In the genomic region with DNA sequence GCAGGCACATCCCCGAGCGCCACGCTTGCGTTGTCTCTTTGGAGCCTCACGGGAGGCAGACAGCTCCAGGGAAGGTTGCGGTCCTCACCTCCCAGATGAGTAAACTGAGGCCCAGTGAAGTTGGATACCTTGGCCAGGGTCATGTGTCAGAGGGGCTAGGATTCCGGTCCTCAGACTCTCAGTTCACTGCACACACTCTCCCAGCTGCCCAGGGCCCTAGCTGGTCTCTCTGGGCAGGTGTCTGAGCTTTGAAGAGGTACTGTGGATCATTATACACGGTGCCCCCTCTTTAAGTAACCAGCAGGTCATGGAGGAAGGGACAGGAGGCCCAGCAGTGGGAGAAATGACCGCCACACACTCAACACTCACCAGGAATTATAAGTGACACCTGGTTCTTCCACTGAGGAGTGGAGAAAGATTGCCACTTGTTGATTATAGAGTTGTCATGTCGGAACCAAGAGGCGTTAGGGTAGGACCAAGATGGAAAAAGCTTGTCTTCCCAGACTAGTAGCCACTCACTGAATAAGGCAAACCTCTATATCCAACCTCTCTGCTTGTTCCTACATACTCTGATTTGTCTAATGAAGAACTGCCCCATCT, we compare ENCODE assay signal across 8 cellular contexts. TPM values are rescaled to one million over a fixed set of nuclear protein-coding genes. Genes with fewer than 3 reads are reported as not detected.
A peak's percentile ranks its signal among the peaks of the same experiment; 100 is the strongest.
DNase-seq lines count a peak whose midpoint lies in the region; ATAC-seq, FAIRE-seq and TF ChIP-seq lines count a peak whose summit lies in the region.

No MANE protein-coding gene starts in this region.

- H2AFZ ChIP-seq in GM12878 (ENCODE audit: control insufficient read depth, low read depth, low read length): peak overlapping the region; percentile 41

- H3K27ac ChIP-seq in BLaER1: peak overlapping the region; percentile 87
- H3K27ac ChIP-seq in GM12878 (ENCODE audit: control insufficient read depth, insufficient read depth): peak overlapping the region; percentile 91

- peak overlapping the region; percentile 90 for H3K9ac ChIP-seq in BLaER1
- H3K9ac ChIP-seq in GM12878 (ENCODE audit: control insufficient read depth, insufficient read depth, low read length): peak overlapping the region; percentile 98

- H3K36me3 ChIP-seq in BLaER1 (peaks cover 49% of the 10 kb centered on the region), GM12878 (ENCODE audit: control insufficient read depth in 2 of 2, insufficient read depth in 2 of 2, low read length in 1 of 2) (peaks cover 14 to 28% of the 10 kb centered on the region in 2 experiments)

- H3K79me2 ChIP-seq in GM12878 (ENCODE audit: control insufficient read depth, insufficient read depth, low read length): peaks cover 40% of the 10 kb centered on the region

- H3K4me2 ChIP-seq in BLaER1: peak overlapping the region; percentile 95
- peak overlapping the region; percentile 98 for H3K4me2 ChIP-seq in GM12878 (ENCODE audit: control insufficient read depth, insufficient read depth)

- RAD21 ChIA-PET in GM12878 (lab: Charles Lee; ENCODE audit: unreplicated experiment): interaction anchor here (0.7 to 2.6 kb wide), 6 partner anchors 8 to 337 kb away, joined by 3 to 11 read pairs (median 4); partner anchors contain the start of genes AGBL5, EIF2B4 and SNX17

- no peak for DNase-seq in GM12878 (ENCODE audit: low read depth, low spot score)
- DNase-seq in memory B cell (ENCODE audit: low spot score in 2 of 2): no peak
- DNase-seq in AG08395 (ENCODE audit: low spot score): no peak
- DNase-seq in AG20443 (ENCODE audit: low spot score): no peak
- DNase-seq in activated CD4-positive, alpha-beta T cell treated with anti-CD3 and anti-CD28 coated beads, Interleukin-2, amount 50 U/mL, for 1 hour: no peak

- 8% methylated on average over 11 of the region's 11 CpGs for WGBS in GM12878 (ENCODE audit: insufficient coverage, insufficient replicate concordance, low lambda C conversion rate, missing lambda C conversion rate)

- in situ Hi-C loops in GM12878 (cut with MboI): no loop called here

- H4K20me1 ChIP-seq in BLaER1 (peaks cover 13% of the 10 kb centered on the region; the same call in 1 of the 2 replicates), GM12878 (ENCODE audit: control insufficient read depth, insufficient read depth) (no peaks in the 10 kb centered on the region)

- no peaks in the 10 kb centered on the region for H3K9me3 Mint-ChIP-seq in memory B cell

- peak overlapping the region; percentile 93 for H3K27ac Mint-ChIP-seq in memory B cell

- H3K27me3 ChIP-seq in BLaER1 (no peaks in the 10 kb centered on the region), GM12878 (replicated peaks in 1 of 2; ENCODE audit: control insufficient read depth in 2 of 2, insufficient read depth in 2 of 2, low read length in 1 of 2) (no peaks in the 10 kb centered on the region)

- H3K9me3 ChIP-seq in BLaER1 (no peaks in the 10 kb centered on the region), GM12878 (replicated peaks; ENCODE audit: control insufficient read depth, insufficient read depth, low read length) (no peaks in the 10 kb centered on the region)

- POLR2A ChIA-PET in GM12878 (lab: Charles Lee): interaction anchor here (0.5 to 5.3 kb wide), 6 partner anchors 9 to 219 kb away, joined by 3 to 45 read pairs (median 6); partner anchors contain the start of genes AGBL5 and OST4

- H3K36me3 Mint-ChIP-seq in memory B cell: peaks cover 5% of the 10 kb centered on the region

- TF ChIP-seq POLR2A in GM12878 (IDR thresholded peaks at IDR 0.05; ENCODE audit: low read depth, low read length): no peak

- BruUV-seq in GM12878 (replicated peaks; lab: Mats Ljungman, UMichigan): TSS peak; percentile 82

- TF ChIP-seq RAD21 in GM12878 (IDR thresholded peaks at IDR 0.05; ENCODE audit: insufficient read depth, low read depth, low read length): no peak

- ATAC-seq in HG03196 (IDR thresholded peaks at IDR 0.05; ENCODE audit: unreplicated experiment) (peak; percentile 7), GM12878 (peak; percentile 11), memory B cell (ENCODE audit: low read depth) (no peak)
- ATAC-seq in activated CD4-positive, CD25-positive, alpha-beta regulatory T cell treated with anti-CD3 and anti-CD28 coated beads, Interleukin-2, amount 50 U/mL, for 24 hours: no peak

- H3K27me3 Mint-ChIP-seq in memory B cell: no peaks in the 10 kb centered on the region

- H3K4me3 ChIP-seq in BLaER1 (peak overlapping the region; percentile 88), GM12878 (peak overlapping the region; percentile 99)

- peak; percentile 35 for FAIRE-seq in GM12878 (lab: Jason Lieb, UNC)

- peaks cover 19% of the 10 kb centered on the region for H3K4me1 Mint-ChIP-seq in memory B cell

- H3K4me3 Mint-ChIP-seq in memory B cell: peak overlapping the region; percentile 95

- CTCF ChIA-PET in GM12878 (lab: Yijun Ruan, JAX): interaction anchor here (0.7 to 2.7 kb wide), 7 partner anchors 13 to 270 kb away, joined by 3 to 15 read pairs (median 3); partner anchors contain the start of gene AGBL5

- TF ChIP-seq CTCF in GM12878 (IDR thresholded peaks at IDR 0.05 in 2 of 3, conservative IDR thresholded peaks at IDR 0.05 in 1 of 3; ENCODE audit: control insufficient read depth in 2 of 3, extremely low read depth in 1 of 3, insufficient read depth in 1 of 3, low read depth in 3 of 3, low read length in 3 of 3): no peak

- SMC1A ChIA-PET in GM12878 (lab: Charles Lee; ENCODE audit: uncharacterized antibody, unreplicated experiment): interaction anchor here (0.7 to 3.0 kb wide), 8 partner anchors 9 to 72 kb away, joined by 3 to 18 read pairs (median 6); partner anchors contain the start of gene AGBL5

- intact Hi-C loops in GM12878 (cut with micrococcal nuclease; ENCODE audit: unreplicated experiment): loop anchor here (2.0 kb wide), 1 partner anchor 47 kb away; no protein-coding TSS in a partner anchor

- TF ChIP-seq EP300 in GM12878 (IDR thresholded peaks at IDR 0.05; ENCODE audit: borderline replicate concordance in 1 of 2, control insufficient read depth in 1 of 2, low read depth in 2 of 2, low read length in 2 of 2): no peak

- H3K4me1 ChIP-seq in BLaER1 (peaks cover 36% of the 10 kb centered on the region), GM12878 (ENCODE audit: control insufficient read depth, insufficient read depth, low read length) (peaks cover 22% of the 10 kb centered on the region)

RNA-seq across cellular contexts. Expression of gene TMEM214, which starts 0.6 kb away (rescaled TPM):
- 151 and 159 TPM in 2 replicates for total RNA-seq in GM12878 (2013; cell fraction: nucleolus; rRNA removed)
- total RNA-seq in GM12878 (2014; rRNA removed) (21.9 and 25.8 TPM in 2 replicates), GM12878 (2014; rRNA removed; fragmentation: Illumina TruSeq; extraction: Trizol) (26.3 and 28.9 TPM in 2 replicates), GM12878 (2021) (75.4 and 79.2 TPM in 2 replicates)
- 51.4 TPM for polyA plus RNA-seq in GM12878 (2011; ENCODE audit: low read depth)
- polyA plus RNA-seq in GM12878 (2011; rRNA removed) (21.8 and 43.2 TPM in 2 replicates), GM12878 (2014; fragmentation: Illumina TruSeq; extraction: Trizol) (60.1 and 64.3 TPM in 2 replicates), GM12878 (2014; fragmentation: Nextera tagmentation; extraction: Ambion mirVana) (10 to 100 TPM; 10.4 to 17.6 TPM), GM12878 (2014; rRNA removed) (46.8 and 56.2 TPM in 2 replicates), GM12878 (2016; fragmentation: Nextera tagmentation; extraction: Ambion mirVana) (10 to 100 TPM; 52.5 to 56.0 TPM)
- polyA plus RNA-seq in GM12878 (2011; cell fraction: cytosol; rRNA removed): 78.8 and 90.1 TPM in 2 replicates
- 213 and 313 TPM in 2 replicates for polyA plus RNA-seq in GM12878 (2011; cell fraction: nucleus; rRNA removed)
- 66.8 and 72.8 TPM in 2 replicates for polyA plus RNA-seq in GM12878 (2012)
- 83.3 and 151 TPM in 2 replicates for polyA minus RNA-seq in GM12878 (2011; rRNA and poly(A)+ RNA removed)
- polyA minus RNA-seq in GM12878 (2011; cell fraction: cytosol; rRNA and poly(A)+ RNA removed): 40.1 and 40.5 TPM in 2 replicates
- 99.1 and 142 TPM in 2 replicates for polyA minus RNA-seq in GM12878 (2011; cell fraction: nucleus; rRNA and poly(A)+ RNA removed)

RNA-seq across cellular contexts. Expression of gene AGBL5, which starts 18.1 kb away (rescaled TPM):
- 17.2 and 18.0 TPM in 2 replicates for total RNA-seq in GM12878 (2013; cell fraction: nucleolus; rRNA removed)
- total RNA-seq in GM12878 (2014; rRNA removed): 15.2 and 15.4 TPM in 2 replicates
- total RNA-seq in GM12878 (2014; rRNA removed; fragmentation: Illumina TruSeq; extraction: Trizol): 14.0 and 14.1 TPM in 2 replicates
- 19.5 and 23.7 TPM in 2 replicates for total RNA-seq in GM12878 (2021)
- polyA plus RNA-seq in GM12878 (2011; ENCODE audit: low read depth): 9.1 TPM
- polyA plus RNA-seq in GM12878 (2011; rRNA removed): 24.9 and 28.5 TPM in 2 replicates
- polyA plus RNA-seq in GM12878 (2011; cell fraction: cytosol; rRNA removed): 35.3 and 36.2 TPM in 2 replicates
- polyA plus RNA-seq in GM12878 (2011; cell fraction: nucleus; rRNA removed): 31.1 and 32.2 TPM in 2 replicates
- 14.8 and 15.1 TPM in 2 replicates for polyA plus RNA-seq in GM12878 (2012)
- polyA plus RNA-seq in GM12878 (2014; fragmentation: Illumina TruSeq; extraction: Trizol): 20.7 and 23.9 TPM in 2 replicates
- polyA plus RNA-seq in GM12878 (2014; fragmentation: Nextera tagmentation; extraction: Ambion mirVana): 1 to 10 TPM; 1.9 to 3.2 TPM
- 13.9 and 18.5 TPM in 2 replicates for polyA plus RNA-seq in GM12878 (2014; rRNA removed)
- 10 to 100 TPM; 26.0 TPM for polyA plus RNA-seq in GM12878 (2016; fragmentation: Nextera tagmentation; extraction: Ambion mirVana)
- 24.9 and 43.0 TPM in 2 replicates for polyA minus RNA-seq in GM12878 (2011; rRNA and poly(A)+ RNA removed)
- polyA minus RNA-seq in GM12878 (2011; cell fraction: cytosol; rRNA and poly(A)+ RNA removed): 11.8 and 14.3 TPM in 2 replicates
- 15.0 and 17.7 TPM in 2 replicates for polyA minus RNA-seq in GM12878 (2011; cell fraction: nucleus; rRNA and poly(A)+ RNA removed)

RNA-seq across cellular contexts. Expression of gene OST4, which starts 38.1 kb away (rescaled TPM):
- total RNA-seq in GM12878 (2013; cell fraction: nucleolus; rRNA removed): 58.6 and 59.4 TPM in 2 replicates
- total RNA-seq in GM12878 (2014; rRNA removed) (340 and 392 TPM in 2 replicates), GM12878 (2014; rRNA removed; fragmentation: Illumina TruSeq; extraction: Trizol) (403 TPM in 2 replicates), GM12878 (2021) (270 and 278 TPM in 2 replicates)
- 326 TPM for polyA plus RNA-seq in GM12878 (2011; ENCODE audit: low read depth)
- polyA plus RNA-seq in GM12878 (2011; rRNA removed) (316 and 381 TPM in 2 replicates), GM12878 (2014; fragmentation: Illumina TruSeq; extraction: Trizol) (406 and 566 TPM in 2 replicates), GM12878 (2014; fragmentation: Nextera tagmentation; extraction: Ambion mirVana) (1,000 to 10,000 TPM; 1,505 to 1,543 TPM), GM12878 (2014; rRNA removed) (418 and 479 TPM in 2 replicates), GM12878 (2016; fragmentation: Nextera tagmentation; extraction: Ambion mirVana) (100 to 1,000 TPM; 786 to 858 TPM)
- polyA plus RNA-seq in GM12878 (2011; cell fraction: cytosol; rRNA removed): 604 and 833 TPM in 2 replicates
- 244 and 362 TPM in 2 replicates for polyA plus RNA-seq in GM12878 (2011; cell fraction: nucleus; rRNA removed)
- polyA plus RNA-seq in GM12878 (2012): 531 and 635 TPM in 2 replicates
- 311 and 352 TPM in 2 replicates for polyA minus RNA-seq in GM12878 (2011; rRNA and poly(A)+ RNA removed)
- polyA minus RNA-seq in GM12878 (2011; cell fraction: cytosol; rRNA and poly(A)+ RNA removed): 287 and 325 TPM in 2 replicates
- polyA minus RNA-seq in GM12878 (2011; cell fraction: nucleus; rRNA and poly(A)+ RNA removed): 66.0 and 76.3 TPM in 2 replicates

RNA-seq across cellular contexts. Expression of gene EMILIN1, which starts 45.1 kb away (rescaled TPM):
- 0.81 and 0.83 TPM in 2 replicates for total RNA-seq in GM12878 (2013; cell fraction: nucleolus; rRNA removed)
- 1.7 and 2.3 TPM in 2 replicates for total RNA-seq in GM12878 (2014; rRNA removed)
- total RNA-seq in GM12878 (2014; rRNA removed; fragmentation: Illumina TruSeq; extraction: Trizol): 0.18 TPM in 2 replicates
- total RNA-seq in GM12878 (2021): 1.6 and 1.7 TPM in 2 replicates
- 0.24 TPM for polyA plus RNA-seq in GM12878 (2011; ENCODE audit: low read depth)
- polyA plus RNA-seq in GM12878 (2011; rRNA removed): 0.26 and 0.38 TPM in 2 replicates
- polyA plus RNA-seq in GM12878 (2011; cell fraction: cytosol; rRNA removed): 0.58 and 1.7 TPM in 2 replicates
- polyA plus RNA-seq in GM12878 (2011; cell fraction: nucleus; rRNA removed): 2.9 and 4.4 TPM in 2 replicates
- polyA plus RNA-seq in GM12878 (2012): 0.41 and 0.98 TPM in 2 replicates
- polyA plus RNA-seq in GM12878 (2014; fragmentation: Illumina TruSeq; extraction: Trizol): 0.01 TPM in 1 of 2 replicates, not detected in the other
- polyA plus RNA-seq in GM12878 (2014; fragmentation: Nextera tagmentation; extraction: Ambion mirVana): not detected
- 1.2 TPM in 2 replicates for polyA plus RNA-seq in GM12878 (2014; rRNA removed)
- polyA plus RNA-seq in GM12878 (2016; fragmentation: Nextera tagmentation; extraction: Ambion mirVana): 1 to 10 TPM; 1.1 to 1.8 TPM
- polyA minus RNA-seq in GM12878 (2011; rRNA and poly(A)+ RNA removed): 0.22 and 0.98 TPM in 2 replicates
- 0.62 and 0.67 TPM in 2 replicates for polyA minus RNA-seq in GM12878 (2011; cell fraction: cytosol; rRNA and poly(A)+ RNA removed)
- polyA minus RNA-seq in GM12878 (2011; cell fraction: nucleus; rRNA and poly(A)+ RNA removed): 1.9 and 2.1 TPM in 2 replicates

RNA-seq across cellular contexts. Expression of gene KHK, which starts 53.2 kb away (rescaled TPM):
- total RNA-seq in GM12878 (2013; cell fraction: nucleolus; rRNA removed): 1.3 and 2.1 TPM in 2 replicates
- total RNA-seq in GM12878 (2014; rRNA removed) (4.8 and 5.4 TPM in 2 replicates), GM12878 (2014; rRNA removed; fragmentation: Illumina TruSeq; extraction: Trizol) (2.6 and 2.7 TPM in 2 replicates), GM12878 (2021) (7.7 and 7.8 TPM in 2 replicates)
- polyA plus RNA-seq in GM12878 (2011; ENCODE audit: low read depth): 0.91 TPM
- polyA plus RNA-seq in GM12878 (2011; rRNA removed) (2.2 and 2.6 TPM in 2 replicates), GM12878 (2014; fragmentation: Illumina TruSeq; extraction: Trizol) (1.5 and 3.6 TPM in 2 replicates), GM12878 (2014; fragmentation: Nextera tagmentation; extraction: Ambion mirVana) (1 to 10 TPM in 1 of 2 experiments, under 1 TPM in 1; 0.31 to 1.6 TPM), GM12878 (2014; rRNA removed) (4.2 and 4.7 TPM in 2 replicates), GM12878 (2016; fragmentation: Nextera tagmentation; extraction: Ambion mirVana) (10 to 100 TPM; 11.2 to 11.8 TPM)
- 4.4 and 5.2 TPM in 2 replicates for polyA plus RNA-seq in GM12878 (2011; cell fraction: cytosol; rRNA removed)
- 8.7 and 9.6 TPM in 2 replicates for polyA plus RNA-seq in GM12878 (2011; cell fraction: nucleus; rRNA removed)
- 1.7 and 2.5 TPM in 2 replicates for polyA plus RNA-seq in GM12878 (2012)
- 2.7 and 5.6 TPM in 2 replicates for polyA minus RNA-seq in GM12878 (2011; rRNA and poly(A)+ RNA removed)
- polyA minus RNA-seq in GM12878 (2011; cell fraction: cytosol; rRNA and poly(A)+ RNA removed): 0.94 and 1.8 TPM in 2 replicates
- polyA minus RNA-seq in GM12878 (2011; cell fraction: nucleus; rRNA and poly(A)+ RNA removed): 2.9 and 5.7 TPM in 2 replicates

Comparison
In these comparisons a context has a peak if more than half of its experiments do, and no peak if none do; other contexts are left out.
1. ATAC-seq: peak in HG03196 (single experiment) and GM12878 (single experiment); none in memory B cell (single experiment) and activated CD4-positive, CD25-positive, alpha-beta regulatory T cell treated with anti-CD3 and anti-CD28 coated beads, Interleukin-2, amount 50 U/mL, for 24 hours (0 of 2).